In genomic region chr11:78138694-78139421, GRCh38 we compare ENCODE assay signal across 8 cellular contexts. TPM values are rescaled to one million over a fixed set of nuclear protein-coding genes. Genes with fewer than 3 reads are reported as not detected.
DNase-seq lines count a peak whose midpoint lies in the region; ATAC-seq, FAIRE-seq and TF ChIP-seq lines count a peak whose summit lies in the region.

No MANE protein-coding gene starts in this region.

- peak overlapping the region; percentile 91 for H3K9ac ChIP-seq in GM12878 (ENCODE audit: control insufficient read depth, insufficient read depth, low read length)

- H3K4me3 ChIP-seq in SJSA1 = peak overlapping the region; percentile 58
- peak overlapping the region; percentile 88 for H3K4me3 ChIP-seq in GM12878
- peak overlapping the region; percentile 41 for H3K4me3 ChIP-seq in lower leg skin (ENCODE audit: low read depth, poor library complexity, severe bottlenecking)

- TF ChIP-seq POLR2A in GM12878 (IDR thresholded peaks at IDR 0.05; ENCODE audit: low read depth, low read length) = no peak
- TF ChIP-seq POLR2A in lower leg skin (IDR thresholded peaks at IDR 0.05) = no peak

- H3K4me1 ChIP-seq in SJSA1 (replicated peaks) (0 out of 2 replicates have a peak, but pooled peaks cover 10% of the 10 kb centered on the region), GM12878 (ENCODE audit: control insufficient read depth, insufficient read depth, low read length) (peaks cover 11% of the 10 kb centered on the region)

- peak; percentile 47 for FAIRE-seq in GM12878 (lab: Jason Lieb, UNC)

- H3K4me3 Mint-ChIP-seq in CD14-positive monocyte = peak overlapping the region; percentile 85 to 93

- ATAC-seq in HG03342 (IDR thresholded peaks at IDR 0.05; ENCODE audit: unreplicated experiment) = peak; percentile 19
- peak; percentile 68 for ATAC-seq in GM12878

- intact Hi-C loops in CD14-positive monocyte (cut with micrococcal nuclease) = loop anchor here (5.0 kb wide), 2 partner anchors 48 to 53 kb away; partner anchors contain the start of genes KCTD21 (in 1 of the 2) and USP35 (in 1 of the 2)
- intact Hi-C loops in GM12878 (cut with micrococcal nuclease; ENCODE audit: unreplicated experiment) = loop anchor here (1.0 to 5.0 kb wide), 4 partner anchors 49 to 423 kb away; partner anchors contain the start of genes KCTD21, NDUFC2 and USP35
- intact Hi-C loops in lower leg skin (cut with DNase I; ENCODE audit: low total_unique reads) = no loop called here

- H2AFZ ChIP-seq in GM12878 (ENCODE audit: control insufficient read depth, low read depth, low read length) = peak overlapping the region; percentile 92

- H3K9me3 Mint-ChIP-seq in CD14-positive monocyte = no peaks in the 10 kb centered on the region

- DNase-seq in CD14-positive monocyte (ENCODE audit: low spot score) (no peak), GM19240 (ENCODE audit: insufficient read length, low spot score) (peak; percentile 11), SJSA1 (ENCODE audit: low read depth in 1 of 2, low spot score in 2 of 2) (no peak), GM12878 (ENCODE audit: low read depth, low spot score) (peak; percentile 21), lower leg skin (ENCODE audit: low spot score in 2 of 2) (peak in 1 of 2 donors; percentile 67), NCI-H1417 treated with DMSO at 0.1 percent for 48 hours (lab: John Stamatoyannopoulos, UW) (no peak)
- DNase-seq in stimulated activated CD8-positive, alpha-beta memory T cell treated with anti-CD3 and anti-CD28 coated beads, Interleukin-2, amount 100 ng/mL, for 48 hours (ENCODE audit: low read depth in 2 of 2) = peak; percentile 17 to 24

- peak overlapping the region; percentile 98 for H3K4me2 ChIP-seq in GM12878 (ENCODE audit: control insufficient read depth, insufficient read depth)

- peaks cover 2 to 6% (median 3%) of the 10 kb centered on the region in 3 donors for H3K27me3 Mint-ChIP-seq in CD14-positive monocyte (ENCODE audit: low read depth in 3 of 3)

- WGBS in GM12878 (ENCODE audit: insufficient coverage, insufficient replicate concordance, low lambda C conversion rate, missing lambda C conversion rate) = 7% methylated on average over 12 of the region's 12 CpGs
- WGBS in lower leg skin, 2 donors = 20 to 21% methylated on average over 12 of the region's 12 CpGs

- peaks cover 33% of the 10 kb centered on the region for H3K4me1 Mint-ChIP-seq in CD14-positive monocyte

- H3K36me3 Mint-ChIP-seq in CD14-positive monocyte = peaks cover 28 to 34% of the 10 kb centered on the region in 2 donors

- no peak for TF ChIP-seq CTCF in CD14-positive monocyte (IDR thresholded peaks at IDR 0.05)
- TF ChIP-seq CTCF in GM12878 (IDR thresholded peaks at IDR 0.05 in 2 of 3, conservative IDR thresholded peaks at IDR 0.05 in 1 of 3; ENCODE audit: control insufficient read depth in 2 of 3, extremely low read depth in 1 of 3, insufficient read depth in 1 of 3, low read depth in 3 of 3, low read length in 3 of 3) = peak in 1 of 3 experiments; percentile 26; a peak in 1 of 6 replicates
- TF ChIP-seq CTCF in lower leg skin (IDR thresholded peaks at IDR 0.05) = no peak

- no peak for TF ChIP-seq RAD21 in GM12878 (IDR thresholded peaks at IDR 0.05; ENCODE audit: insufficient read depth, low read depth, low read length)

- H3K27me3 ChIP-seq in SJSA1 (replicated peaks) = no peaks in the 10 kb centered on the region
- no peaks in the 10 kb centered on the region for H3K27me3 ChIP-seq in GM12878 (replicated peaks in 1 of 2; ENCODE audit: control insufficient read depth in 2 of 2, insufficient read depth in 2 of 2, low read length in 1 of 2)

- RAD21 ChIA-PET in GM12878 (lab: Charles Lee; ENCODE audit: unreplicated experiment) = interaction anchor here (0.9 to 2.1 kb wide), 6 partner anchors 44 to 426 kb away, joined by 4 to 9 read pairs (median 4); partner anchors contain the start of genes INTS4, KCTD21, NDUFC2 and USP35

- peak overlapping the region; percentile 85 to 92 (median 89) for H3K27ac Mint-ChIP-seq in CD14-positive monocyte

- TSS peak; percentile 76 for BruUV-seq in GM12878 (replicated peaks; lab: Mats Ljungman, UMichigan)

- H3K79me2 ChIP-seq in GM12878 (ENCODE audit: control insufficient read depth, insufficient read depth, low read length) = peaks cover 31% of the 10 kb centered on the region

- H3K27ac ChIP-seq in SJSA1 (peak overlapping the region; percentile 74), GM12878 (ENCODE audit: control insufficient read depth, insufficient read depth) (peak overlapping the region; percentile 82)

- H3K36me3 ChIP-seq in SJSA1 (0 out of 2 replicates have a peak, but pooled peaks cover 4% of the 10 kb centered on the region), GM12878 (ENCODE audit: control insufficient read depth in 2 of 2, insufficient read depth in 2 of 2, low read length in 1 of 2) (peaks cover 0 to 4% of the 10 kb centered on the region in 2 experiments; a peak in 1 of 4 replicates)

- in situ Hi-C loops in GM12878 (cut with MboI) = no loop called here

- POLR2A ChIA-PET in GM12878 (lab: Charles Lee) = interaction anchor here (0.5 to 2.2 kb wide), 9 partner anchors 9 to 396 kb away, joined by 3 to 8 read pairs (median 6); partner anchors contain the start of genes INTS4, KCTD21, NDUFC2 and USP35

- SMC1A ChIA-PET in GM12878 (lab: Charles Lee; ENCODE audit: uncharacterized antibody, unreplicated experiment) = interaction anchor here (0.7 to 3.8 kb wide), 10 partner anchors 8 to 426 kb away, joined by 3 to 21 read pairs (median 4); partner anchors contain the start of genes KCTD21, NDUFC2 and USP35

- CTCF ChIA-PET in GM12878 (lab: Yijun Ruan, JAX) = interaction anchor here (0.6 to 1.5 kb wide), 7 partner anchors 9 to 553 kb away, joined by 3 to 6 read pairs (median 4); partner anchors contain the start of gene NDUFC2

- H3K9me3 ChIP-seq in SJSA1 (replicated peaks) (no peaks in the 10 kb centered on the region), GM12878 (replicated peaks; ENCODE audit: control insufficient read depth, insufficient read depth, low read length) (no peaks in the 10 kb centered on the region; the same call in 2 of the 3 replicates)

- H4K20me1 ChIP-seq in GM12878 (ENCODE audit: control insufficient read depth, insufficient read depth) = no peaks in the 10 kb centered on the region

- TF ChIP-seq EP300 in GM12878 (IDR thresholded peaks at IDR 0.05; ENCODE audit: borderline replicate concordance in 1 of 2, control insufficient read depth in 1 of 2, low read depth in 2 of 2, low read length in 2 of 2) = no peak

RNA-seq across cellular contexts. Expression of gene ALG8, which starts 0.6 kb away (rescaled TPM):
- polyA plus RNA-seq in CD14-positive monocyte (10 to 100 TPM; 40.6 to 41.7 TPM), GM12878 (2011; rRNA removed) (59.9 and 75.6 TPM in 2 replicates), GM12878 (2014; fragmentation: Illumina TruSeq; extraction: Trizol) (69.8 and 74.8 TPM in 2 replicates), GM12878 (2014; fragmentation: Nextera tagmentation; extraction: Ambion mirVana) (100 to 1,000 TPM in 1 of 2 experiments, 10 to 100 TPM in 1; 79.1 to 105 TPM), GM12878 (2014; rRNA removed) (45.7 TPM in 2 replicates), GM12878 (2016; fragmentation: Nextera tagmentation; extraction: Ambion mirVana) (10 to 100 TPM; 88.1 to 88.6 TPM)
- 41.7 and 41.8 TPM in 2 replicates for total RNA-seq in SJSA1 (2014; rRNA removed; shearing (Covaris generic))
- 94.3 and 98.6 TPM in 2 replicates for total RNA-seq in GM12878 (2013; cell fraction: nucleolus; rRNA removed)
- total RNA-seq in GM12878 (2014; rRNA removed) (56.9 and 75.9 TPM in 2 replicates), GM12878 (2014; rRNA removed; fragmentation: Illumina TruSeq; extraction: Trizol) (66.1 and 66.9 TPM in 2 replicates), GM12878 (2021) (48.4 and 50.6 TPM in 2 replicates), lower leg skin (10 to 100 TPM; 13.8 to 18.3 (median 17.0) TPM)
- 29.4 TPM for polyA plus RNA-seq in GM12878 (2011; ENCODE audit: low read depth)
- 25.1 and 28.9 TPM in 2 replicates for polyA plus RNA-seq in GM12878 (2011; cell fraction: cytosol; rRNA removed)
- 35.4 and 35.7 TPM in 2 replicates for polyA plus RNA-seq in GM12878 (2011; cell fraction: nucleus; rRNA removed)
- polyA plus RNA-seq in GM12878 (2012) = 29.0 and 31.9 TPM in 2 replicates
- 39.1 and 50.7 TPM in 2 replicates for polyA minus RNA-seq in GM12878 (2011; rRNA and poly(A)+ RNA removed)
- polyA minus RNA-seq in GM12878 (2011; cell fraction: cytosol; rRNA and poly(A)+ RNA removed) = 16.8 and 20.2 TPM in 2 replicates
- 19.5 and 27.2 TPM in 2 replicates for polyA minus RNA-seq in GM12878 (2011; cell fraction: nucleus; rRNA and poly(A)+ RNA removed)

RNA-seq across cellular contexts. Expression of gene KCTD21, which starts 49.6 kb away (rescaled TPM):
- polyA plus RNA-seq in CD14-positive monocyte = 1 to 10 TPM; 3.2 to 5.2 TPM
- 2.1 and 5.7 TPM in 2 replicates for total RNA-seq in SJSA1 (2014; rRNA removed; shearing (Covaris generic))
- 4.5 and 4.6 TPM in 2 replicates for total RNA-seq in GM12878 (2013; cell fraction: nucleolus; rRNA removed)
- 3.4 and 3.5 TPM in 2 replicates for total RNA-seq in GM12878 (2014; rRNA removed)
- 3.8 and 4.1 TPM in 2 replicates for total RNA-seq in GM12878 (2014; rRNA removed; fragmentation: Illumina TruSeq; extraction: Trizol)
- total RNA-seq in GM12878 (2021) = 4.5 and 4.6 TPM in 2 replicates
- polyA plus RNA-seq in GM12878 (2011; ENCODE audit: low read depth) = 3.0 TPM
- polyA plus RNA-seq in GM12878 (2011; rRNA removed) = 4.4 and 4.8 TPM in 2 replicates
- polyA plus RNA-seq in GM12878 (2011; cell fraction: cytosol; rRNA removed) = 5.2 and 7.4 TPM in 2 replicates
- 2.8 and 2.9 TPM in 2 replicates for polyA plus RNA-seq in GM12878 (2011; cell fraction: nucleus; rRNA removed)
- polyA plus RNA-seq in GM12878 (2012) = 2.6 and 4.2 TPM in 2 replicates
- polyA plus RNA-seq in GM12878 (2014; fragmentation: Illumina TruSeq; extraction: Trizol) = 4.7 and 5.4 TPM in 2 replicates
- under 1 TPM; 0.63 to 0.73 TPM for polyA plus RNA-seq in GM12878 (2014; fragmentation: Nextera tagmentation; extraction: Ambion mirVana)
- 4.3 and 4.5 TPM in 2 replicates for polyA plus RNA-seq in GM12878 (2014; rRNA removed)
- polyA plus RNA-seq in GM12878 (2016; fragmentation: Nextera tagmentation; extraction: Ambion mirVana) = 1 to 10 TPM; 2.1 to 2.9 TPM
- polyA minus RNA-seq in GM12878 (2011; rRNA and poly(A)+ RNA removed) = 4.6 and 14.1 TPM in 2 replicates
- 1.9 and 2.3 TPM in 2 replicates for polyA minus RNA-seq in GM12878 (2011; cell fraction: cytosol; rRNA and poly(A)+ RNA removed)
- 1.3 and 2.7 TPM in 2 replicates for polyA minus RNA-seq in GM12878 (2011; cell fraction: nucleus; rRNA and poly(A)+ RNA removed)
- 10 to 100 TPM in 1 of 4 donors, 1 to 10 TPM in 3; 3.8 to 17.0 (median 7.1) TPM for total RNA-seq in lower leg skin

RNA-seq across cellular contexts. Expression of gene USP35, which starts 49.9 kb away (rescaled TPM):
- polyA plus RNA-seq in CD14-positive monocyte (under 1 TPM; 0.42 to 0.63 TPM), GM12878 (2011; rRNA removed) (2.7 and 3.4 TPM in 2 replicates), GM12878 (2014; fragmentation: Illumina TruSeq; extraction: Trizol) (1.7 and 2.5 TPM in 2 replicates), GM12878 (2014; fragmentation: Nextera tagmentation; extraction: Ambion mirVana) (under 1 TPM in 1 of 2 experiments, not detected in 1; 0.13 TPM), GM12878 (2014; rRNA removed) (5.3 and 5.5 TPM in 2 replicates), GM12878 (2016; fragmentation: Nextera tagmentation; extraction: Ambion mirVana) (under 1 TPM; 0.28 to 0.68 TPM)
- total RNA-seq in SJSA1 (2014; rRNA removed; shearing (Covaris generic)) = 3.4 and 4.0 TPM in 2 replicates
- total RNA-seq in GM12878 (2013; cell fraction: nucleolus; rRNA removed) = 13.2 and 14.3 TPM in 2 replicates
- total RNA-seq in GM12878 (2014; rRNA removed) (2.9 and 3.9 TPM in 2 replicates), GM12878 (2014; rRNA removed; fragmentation: Illumina TruSeq; extraction: Trizol) (2.3 and 3.1 TPM in 2 replicates), GM12878 (2021) (5.6 and 6.4 TPM in 2 replicates), lower leg skin (1 to 10 TPM; 3.0 to 4.0 (median 3.5) TPM)
- polyA plus RNA-seq in GM12878 (2011; ENCODE audit: low read depth) = 1.1 TPM
- polyA plus RNA-seq in GM12878 (2011; cell fraction: cytosol; rRNA removed) = 3.2 and 4.3 TPM in 2 replicates
- 22.1 and 22.4 TPM in 2 replicates for polyA plus RNA-seq in GM12878 (2011; cell fraction: nucleus; rRNA removed)
- polyA plus RNA-seq in GM12878 (2012) = 3.2 and 3.4 TPM in 2 replicates
- polyA minus RNA-seq in GM12878 (2011; rRNA and poly(A)+ RNA removed) = 2.0 and 2.2 TPM in 2 replicates
- 0.80 and 1.1 TPM in 2 replicates for polyA minus RNA-seq in GM12878 (2011; cell fraction: cytosol; rRNA and poly(A)+ RNA removed)
- 3.5 and 6.5 TPM in 2 replicates for polyA minus RNA-seq in GM12878 (2011; cell fraction: nucleus; rRNA and poly(A)+ RNA removed)

RNA-seq across cellular contexts. Expression of gene NDUFC2, which starts 59.2 kb away (rescaled TPM):
- 100 to 1,000 TPM; 209 to 219 TPM for polyA plus RNA-seq in CD14-positive monocyte
- 100 and 179 TPM in 2 replicates for total RNA-seq in SJSA1 (2014; rRNA removed; shearing (Covaris generic))
- 13.9 and 19.2 TPM in 2 replicates for total RNA-seq in GM12878 (2013; cell fraction: nucleolus; rRNA removed)
- 145 and 167 TPM in 2 replicates for total RNA-seq in GM12878 (2014; rRNA removed)
- total RNA-seq in GM12878 (2014; rRNA removed; fragmentation: Illumina TruSeq; extraction: Trizol) = 134 and 145 TPM in 2 replicates
- 185 and 187 TPM in 2 replicates for total RNA-seq in GM12878 (2021)
- 19.0 TPM for polyA plus RNA-seq in GM12878 (2011; ENCODE audit: low read depth)
- polyA plus RNA-seq in GM12878 (2011; rRNA removed) = 120 and 153 TPM in 2 replicates
- polyA plus RNA-seq in GM12878 (2011; cell fraction: cytosol; rRNA removed) = 275 and 305 TPM in 2 replicates
- polyA plus RNA-seq in GM12878 (2011; cell fraction: nucleus; rRNA removed) = 76.1 and 92.2 TPM in 2 replicates
- 126 and 272 TPM in 2 replicates for polyA plus RNA-seq in GM12878 (2012)
- polyA plus RNA-seq in GM12878 (2014; fragmentation: Illumina TruSeq; extraction: Trizol) = 13.1 and 103 TPM in 2 replicates
- polyA plus RNA-seq in GM12878 (2014; fragmentation: Nextera tagmentation; extraction: Ambion mirVana) = 100 to 1,000 TPM; 483 to 529 TPM
- polyA plus RNA-seq in GM12878 (2014; rRNA removed) = 178 and 198 TPM in 2 replicates
- polyA plus RNA-seq in GM12878 (2016; fragmentation: Nextera tagmentation; extraction: Ambion mirVana) = 100 to 1,000 TPM; 409 to 466 TPM
- polyA minus RNA-seq in GM12878 (2011; rRNA and poly(A)+ RNA removed) = 8.8 and 43.9 TPM in 2 replicates
- polyA minus RNA-seq in GM12878 (2011; cell fraction: cytosol; rRNA and poly(A)+ RNA removed) = 23.5 and 23.6 TPM in 2 replicates
- 23.1 and 30.6 TPM in 2 replicates for polyA minus RNA-seq in GM12878 (2011; cell fraction: nucleus; rRNA and poly(A)+ RNA removed)
- total RNA-seq in lower leg skin = 100 to 1,000 TPM in 1 of 4 donors, 10 to 100 TPM in 3; 61.5 to 106 (median 87.4) TPM

Comparison
In these comparisons a context has a peak if more than half of its experiments do, and no peak if none do; other contexts are left out.
1. DNase-seq: peak in GM19240 (single experiment), GM12878 (single experiment) and stimulated activated CD8-positive, alpha-beta memory T cell treated with anti-CD3 and anti-CD28 coated beads, Interleukin-2, amount 100 ng/mL, for 48 hours (2 of 2); none in CD14-positive monocyte (single experiment), SJSA1 (0 of 2) and NCI-H1417 treated with DMSO at 0.1 percent for 48 hours (single experiment).
2. Peak in every context shown above with its lines, with median percentiles within 50 percentile points of each other: H3K4me3 ChIP-seq.